ENCODE assay signal across 17 cellular contexts in the genomic region with DNA sequence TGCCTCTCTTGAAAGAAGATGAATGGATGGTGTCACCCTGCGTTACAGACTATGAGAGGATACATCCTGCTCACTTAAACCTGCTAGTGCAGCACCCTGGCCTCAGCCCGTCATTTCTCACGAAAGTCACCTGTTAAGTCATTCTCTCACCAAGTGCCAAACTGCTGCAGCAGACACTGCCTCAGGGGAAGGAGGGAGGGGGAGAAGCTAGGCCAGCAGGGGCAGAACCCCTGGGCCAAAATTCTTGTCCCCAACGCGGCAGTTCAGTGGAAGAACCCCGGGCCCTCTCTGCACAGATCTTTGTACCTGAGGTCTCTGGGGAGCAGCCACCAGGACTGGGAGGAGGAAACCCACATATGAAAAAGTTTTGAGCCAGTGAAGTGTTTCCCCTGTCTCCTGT. TPM values are rescaled to one million over a fixed set of nuclear protein-coding genes. Genes with fewer than 3 reads are reported as not detected.
DNase-seq lines count a peak whose midpoint lies in the region; ATAC-seq and TF ChIP-seq lines count a peak whose summit lies in the region.
"Had no signal": no experiment of that assay in that cellular context is flagged by ENCODE, and none has a peak within 500 bp of the region (broad histone marks: within the 10 kb centered on the region; RNA-seq: fewer than 3 reads in every experiment).

No MANE protein-coding gene starts in this region.

- peak overlapping the region; percentile 38; the same call in 1 of the 2 replicates for H3K27ac Mint-ChIP-seq in WTC11
- H3K27ac Mint-ChIP-seq: HFFc6, IgD-negative memory B cell had no signal

- H3K4me3 Mint-ChIP-seq in WTC11: no peak overlapping the region
- H3K4me3 Mint-ChIP-seq: CD14-positive monocyte; CD8-positive, alpha-beta memory T cell; HFFc6; IgD-negative memory B cell had no signal

- no peaks in the 10 kb centered on the region for H3K79me1 ChIP-seq in mesendoderm (ENCODE audit: low read length)

- H3K4me2 ChIP-seq in DND-41 (ENCODE audit: insufficient read depth, low read length): no peak overlapping the region
- no peak overlapping the region for H3K4me2 ChIP-seq in mesendoderm (ENCODE audit: low read length)
- H3K4me2 ChIP-seq: A549 had no signal

- H4K8ac ChIP-seq in mesendoderm (ENCODE audit: low read depth, low read length): no peak overlapping the region

- H3K23ac ChIP-seq in mesendoderm (ENCODE audit: low read length): peak overlapping the region; percentile 9

- no peak for DNase-seq in DND-41
- DNase-seq in GM12865 (ENCODE audit: low read depth): peak; percentile 21
- no peak for DNase-seq in WTC11 (ENCODE audit: low spot score)
- no peak for DNase-seq in mesendoderm
- DNase-seq in left colon: no peak
- DNase-seq: Caco-2; CD8-positive, alpha-beta memory T cell; HCEC 1CT; HFFc6; KG1 had no signal

- CTCF ChIA-PET in WTC11 (lab: Charles Lee): interaction anchor here (0.8 to 1.6 kb wide), 2 partner anchors 11 to 167 kb away, joined by 3 read pairs; no protein-coding TSS in a partner anchor

- H3K36me3 ChIP-seq in DND-41 (ENCODE audit: insufficient read depth, low read length) (no peaks in the 10 kb centered on the region), mesendoderm (ENCODE audit: control insufficient read depth, insufficient read depth, low read length) (no peaks in the 10 kb centered on the region)

- no peaks in the 10 kb centered on the region for H3K9me3 Mint-ChIP-seq in WTC11
- H3K9me3 Mint-ChIP-seq: CD8-positive, alpha-beta memory T cell; HFFc6; IgD-negative memory B cell had no signal

- no peak overlapping the region for H3K56ac ChIP-seq in mesendoderm (ENCODE audit: low read length)

- H2BK15ac ChIP-seq in mesendoderm (replicated peaks; ENCODE audit: low read depth): no peak overlapping the region

- H2BK120ac ChIP-seq in mesendoderm (ENCODE audit: low read depth, low read length): no peak overlapping the region

- TF ChIP-seq CTCF in DND-41 (IDR thresholded peaks at IDR 0.05; ENCODE audit: borderline replicate concordance, extremely low read depth, low read length, poor library complexity, severe bottlenecking): no peak
- no peak for TF ChIP-seq CTCF in GM12865 (IDR thresholded peaks at IDR 0.05; ENCODE audit: insufficient read depth, low read depth, low read length, missing control alignments)
- no peak for TF ChIP-seq CTCF in WTC11 (IDR thresholded peaks at IDR 0.05)

- H3K27ac ChIP-seq in DND-41 (ENCODE audit: low read length): no peak overlapping the region
- H3K27ac ChIP-seq in mesendoderm (ENCODE audit: low read depth, low read length): no peak overlapping the region
- H3K27ac ChIP-seq: A549 had no signal

- no peak overlapping the region for H2BK5ac ChIP-seq in mesendoderm (ENCODE audit: low read length)

- H2AFZ ChIP-seq in DND-41 (ENCODE audit: low read depth, low read length): no peak overlapping the region

- WGBS in mesendoderm (ENCODE audit: extremely low coverage, insufficient coverage, low lambda C conversion rate): no CpG with 5 or more reads among the region's 6 CpGs

- no peak overlapping the region for H4K5ac ChIP-seq in mesendoderm (ENCODE audit: low read length)

- no peaks in the 10 kb centered on the region for H4K20me1 ChIP-seq in DND-41 (ENCODE audit: insufficient read depth, low read length)

- H3K4me3 ChIP-seq in DND-41 (ENCODE audit: low read depth in 1 of 2, low read length in 2 of 2): no peak overlapping the region
- H3K4me3 ChIP-seq in GM12865 (ENCODE audit: low read depth, low read length): no peak overlapping the region
- no peak overlapping the region for H3K4me3 ChIP-seq in mesendoderm (ENCODE audit: low read length)
- H3K4me3 ChIP-seq: A549 had no signal

- peaks cover 73% of the 10 kb centered on the region for H3K36me3 Mint-ChIP-seq in WTC11
- H3K36me3 Mint-ChIP-seq: CD8-positive, alpha-beta memory T cell had no signal

- no peak overlapping the region for H2AK5ac ChIP-seq in mesendoderm (ENCODE audit: low read length)

- no peak overlapping the region for H3K18ac ChIP-seq in mesendoderm (ENCODE audit: low read length)

- H3K79me2 ChIP-seq in DND-41 (ENCODE audit: insufficient read depth, low read length): no peaks in the 10 kb centered on the region
- no peaks in the 10 kb centered on the region for H3K79me2 ChIP-seq in mesendoderm (ENCODE audit: control insufficient read depth, insufficient read depth, low read length)

- intact Hi-C loops in left colon (cut with DNase I, micrococcal nuclease): no loop called here

- H3K4ac ChIP-seq in mesendoderm (ENCODE audit: low read depth, low read length): peak overlapping the region; percentile 4

- no peaks in the 10 kb centered on the region for H3K4me1 ChIP-seq in DND-41 (ENCODE audit: insufficient read depth, low read length)
- peaks cover 34% of the 10 kb centered on the region for H3K4me1 ChIP-seq in mesendoderm (ENCODE audit: control insufficient read depth, low read depth, low read length)
- H3K4me1 ChIP-seq: Caco-2 had no signal

- ATAC-seq in DND-41 (ENCODE audit: insufficient read depth, low read depth): 0 out of 3 replicates have a peak, but pooled peaks have one; percentile 9
- no peak for ATAC-seq in WTC11
- ATAC-seq in GM21423 (IDR thresholded peaks at IDR 0.05; ENCODE audit: unreplicated experiment): no peak
- ATAC-seq in HG03457 (IDR thresholded peaks at IDR 0.05; ENCODE audit: unreplicated experiment): no peak
- ATAC-seq in left colon: no peak
- ATAC-seq: A549 had no signal

- H3K27me3 Mint-ChIP-seq in WTC11 (ENCODE audit: low read depth): no peaks in the 10 kb centered on the region; the same call in 1 of the 2 replicates

- no peaks in the 10 kb centered on the region for H3K27me3 ChIP-seq in DND-41 (ENCODE audit: insufficient read depth, low read length, poor library complexity)
- H3K27me3 ChIP-seq in mesendoderm (ENCODE audit: insufficient read depth, low read length, poor library complexity): no peaks in the 10 kb centered on the region

- no peaks in the 10 kb centered on the region for H3K9me3 ChIP-seq in DND-41 (ENCODE audit: insufficient read depth, low read length, severe bottlenecking)
- H3K9me3 ChIP-seq: A549, Caco-2 had no signal

- POLR2A ChIA-PET in WTC11 (lab: Charles Lee): no interaction called here

- peaks cover 87% of the 10 kb centered on the region for H3K4me1 Mint-ChIP-seq in WTC11

- no peak overlapping the region for H3K9ac ChIP-seq in DND-41 (ENCODE audit: low read depth, low read length)
- H3K9ac ChIP-seq in mesendoderm (ENCODE audit: low read length): no peak overlapping the region

TF ChIP-seq in WTC11, 78 proteins besides CTCF, POLR2A, EP300 and RAD21:
- TF ChIP-seq SMAD3 (CRISPR knock-in tag; IDR thresholded peaks at IDR 0.05; ENCODE audit: borderline replicate concordance) (no peak), MYBL2 (CRISPR knock-in tag; IDR thresholded peaks at IDR 0.05) (no peak), GABPB1 (CRISPR knock-in tag; IDR thresholded peaks at IDR 0.05) (no peak)
- TF ChIP-seq, protein P1, sequence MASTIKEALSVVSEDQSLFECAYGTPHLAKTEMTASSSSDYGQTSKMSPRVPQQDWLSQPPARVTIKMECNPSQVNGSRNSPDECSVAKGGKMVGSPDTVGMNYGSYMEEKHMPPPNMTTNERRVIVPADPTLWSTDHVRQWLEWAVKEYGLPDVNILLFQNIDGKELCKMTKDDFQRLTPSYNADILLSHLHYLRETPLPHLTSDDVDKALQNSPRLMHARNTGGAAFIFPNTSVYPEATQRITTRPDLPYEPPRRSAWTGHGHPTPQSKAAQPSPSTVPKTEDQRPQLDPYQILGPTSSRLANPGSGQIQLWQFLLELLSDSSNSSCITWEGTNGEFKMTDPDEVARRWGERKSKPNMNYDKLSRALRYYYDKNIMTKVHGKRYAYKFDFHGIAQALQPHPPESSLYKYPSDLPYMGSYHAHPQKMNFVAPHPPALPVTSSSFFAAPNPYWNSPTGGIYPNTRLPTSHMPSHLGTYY (CRISPR knock-in tag; IDR thresholded peaks at IDR 0.05): no peak
TF ChIP-seq in WTC11: peak in this region for 0.

RNA-seq across cellular contexts. Expression of a gene that starts 37.6 kb away (rescaled TPM):
- 54.2 to 58.2 TPM (median 55.9 TPM) in 3 replicates for total RNA-seq in WTC11 (2021)
- 11.5 TPM for polyA plus RNA-seq in mesendoderm (2013, experiment 1 of 2)
- polyA plus RNA-seq in mesendoderm (2013, experiment 2 of 2): 12.6 TPM
- total RNA-seq in left colon: under 1 TPM in 1 of 2 donors, not detected in 1; 0.14 TPM
- total RNA-seq: CD8-positive, alpha-beta memory T cell; HFFc6; HT1080 had no signal
- polyA plus RNA-seq: BJ; CD14-positive monocyte; CD8-positive, alpha-beta memory T cell; IgD-negative memory B cell had no signal

Comparison
In these comparisons a context has a peak if more than half of its experiments do, and no peak if none do; other contexts are left out.
1. RNA of a gene that starts 37.6 kb away (total RNA-seq): 54.2 to 58.2 TPM in WTC11; 0.14 TPM in left colon; every median in the first group is over 10 times any median in the second.